ENCODE assay signal across 8 cellular contexts in genomic region chr19:6737284-6737872, GRCh38. TPM values are rescaled to one million over a fixed set of nuclear protein-coding genes. Genes with fewer than 3 reads are reported as not detected.
DNase-seq lines count a peak whose midpoint lies in the region; ATAC-seq and TF ChIP-seq lines count a peak whose summit lies in the region.

Gene GPR108 (minus strand): TSS chr19:6737580. CDS start chr19:6737576, 4 bp downstream.

- no TSS peak for BruUV-seq in IMR-90 (replicated peaks; lab: Mats Ljungman, UMichigan)
- BruUV-seq in Panc1 (replicated peaks; lab: Mats Ljungman, UMichigan): no TSS peak

- no peaks in the 10 kb centered on the region for H3K27me3 Mint-ChIP-seq in activated T-cell treated with anti-CD3 and anti-CD28 coated beads, Interleukin-2, amount 50 U/mL, for 4 hours (ENCODE audit: low read depth)

- dilution Hi-C loops in IMR-90 (cut with HindIII; ENCODE audit: low sequenced_read_pairs, unreplicated experiment): no loop called here

- H3K27ac ChIP-seq in IMR-90 (ENCODE audit: insufficient read depth, low read length) (peak within 1 kb of the TSS; percentile 89), Panc1 (ENCODE audit: low read length) (peak within 1 kb of the TSS; percentile 92)

- POLR2A ChIA-PET in IMR-90 (lab: Charles Lee; ENCODE audit: unreplicated experiment) (no interaction called here), Panc1 (lab: Charles Lee) (interaction anchor here (0.5 kb wide), 1 partner anchor 46 kb away, joined by 12 read pairs; no protein-coding TSS in a partner anchor)

- peak within 1 kb of the TSS; percentile 72 for H2AK5ac ChIP-seq in IMR-90 (ENCODE audit: low read depth, low read length)

- H4K5ac ChIP-seq in IMR-90 (ENCODE audit: low read depth, low read length): peak within 1 kb of the TSS; percentile 55

- H3K36me3 Mint-ChIP-seq in activated T-cell treated with anti-CD3 and anti-CD28 coated beads, Interleukin-2, amount 50 U/mL, for 4 hours (ENCODE audit: insufficient read depth): peaks cover 10% of the 10 kb centered on the region

- H3K18ac ChIP-seq in IMR-90 (ENCODE audit: low read depth, low read length): peak within 1 kb of the TSS; percentile 30; the same call in 1 of the 2 replicates

- H2AK9ac ChIP-seq in IMR-90 (replicated peaks; ENCODE audit: low read depth, low read length, poor library complexity): peak within 1 kb of the TSS; percentile 98

- in situ Hi-C loops in IMR-90 (cut with MboI; ENCODE audit: low sequenced_read_pairs): loop anchor here (10.0 kb wide), 2 partner anchors 127 to 223 kb away; no protein-coding TSS in a partner anchor
- in situ Hi-C loops in Panc1 (cut with HindIII; ENCODE audit: low pct_unique_long_range_greater_than_20kb, low sequenced_read_pairs): no loop called here

- no peaks in the 10 kb centered on the region for H3K27me3 ChIP-seq in IMR-90 (ENCODE audit: control insufficient read depth, insufficient read depth, low read length)
- H3K27me3 ChIP-seq in Panc1 (ENCODE audit: control insufficient read depth, insufficient read depth, low read length): no peaks in the 10 kb centered on the region
- H3K27me3 ChIP-seq in mucosa of stomach (ENCODE audit: control insufficient read depth, insufficient read depth, low read length): no peaks in the 10 kb centered on the region

- CTCF ChIA-PET in IMR-90 (lab: Yijun Ruan, JAX) (interaction anchor here (0.6 to 3.6 kb wide), 4 partner anchors 16 to 357 kb away, joined by 3 to 25 read pairs (median 4); no protein-coding TSS in a partner anchor), Panc1 (lab: Charles Lee) (interaction anchor here (0.5 to 1.6 kb wide), 3 partner anchors 16 to 332 kb away, joined by 3 to 11 read pairs (median 5); partner anchors contain the start of gene ZNF557)

- peak within 1 kb of the TSS; percentile 99 for H2AFZ ChIP-seq in IMR-90 (replicated peaks; ENCODE audit: low read length, poor library complexity)

- peak within 1 kb of the TSS; percentile 92 for H3K23ac ChIP-seq in IMR-90 (ENCODE audit: low read depth, low read length)

- peaks cover 0 to 53% of the 10 kb centered on the region in 2 experiments for H3K79me1 ChIP-seq in IMR-90 (ENCODE audit: low read depth in 1 of 2, low read length in 2 of 2)

- H3K56ac ChIP-seq in IMR-90 (ENCODE audit: extremely low read depth, insufficient read depth, low read length): peak within 1 kb of the TSS; percentile 76

- TF ChIP-seq CTCF in IMR-90 (conservative IDR thresholded peaks at IDR 0.05; ENCODE audit: low read depth, low read length): no peak
- TF ChIP-seq CTCF in Panc1 (IDR thresholded peaks at IDR 0.05): no peak

- peaks cover 7% of the 10 kb centered on the region; the same call in 1 of the 2 replicates for H3K9me1 ChIP-seq in IMR-90 (ENCODE audit: insufficient read depth, low read length)

- TF ChIP-seq RAD21 in IMR-90 (IDR thresholded peaks at IDR 0.05; ENCODE audit: low read length): no peak

- H3K9me3 Mint-ChIP-seq in activated T-cell treated with anti-CD3 and anti-CD28 coated beads, Interleukin-2, amount 50 U/mL, for 4 hours: no peaks in the 10 kb centered on the region

- 0% methylated on average over 29 of the region's 55 CpGs; no CpG with 5 or more reads in 1 of the 2 experiments for WGBS in IMR-90 (ENCODE audit: extremely low coverage in 2 of 2, insufficient read length in 1 of 2), 2 experiments

- H3K4ac ChIP-seq in IMR-90 (ENCODE audit: low read depth, low read length): peak within 1 kb of the TSS; percentile 88

- DNase-seq in DMS 273 treated with DMSO at 0.1 percent for 48 hours (lab: John Stamatoyannopoulos, UW) (peak; percentile 99), IMR-90 (peak; percentile 100), Panc1 (ENCODE audit: low read depth, low spot score) (peak; percentile 99), erythroblast (lab: John Stamatoyannopoulos, UW) (peak; percentile 99 to 100)
- DNase-seq in activated T-cell treated with anti-CD3 and anti-CD28 coated beads, Interleukin-2, amount 50 U/mL, for 4 hours: peak; percentile 98
- DNase-seq in stimulated activated CD8-positive, alpha-beta memory T cell treated with anti-CD3 and anti-CD28 coated beads, Interleukin-7, amount 100 ng/mL, for 1 hour (ENCODE audit: low read depth in 2 of 2): peak; percentile 98 to 99

- H3K4me2 ChIP-seq in IMR-90 (ENCODE audit: low read depth, low read length): peak within 1 kb of the TSS; percentile 85

- no peak for TF ChIP-seq POLR2A in IMR-90 (IDR thresholded peaks at IDR 0.05; ENCODE audit: low read depth, low read length)
- peak; percentile 27 for TF ChIP-seq POLR2A in erythroblast (IDR thresholded peaks at IDR 0.05; ENCODE audit: low read length)

- H2BK120ac ChIP-seq in IMR-90 (ENCODE audit: low read depth, low read length): peak within 1 kb of the TSS; percentile 80

- H4K8ac ChIP-seq in IMR-90 (ENCODE audit: low read depth in 2 of 2, low read length in 2 of 2): peak within 1 kb of the TSS; percentile 67 to 92

- peak within 1 kb of the TSS; percentile 56; the same call in 1 of the 2 replicates for H2BK20ac ChIP-seq in IMR-90 (ENCODE audit: low read depth, low read length)

- peak within 1 kb of the TSS; percentile 66 for H3K9ac ChIP-seq in IMR-90 (ENCODE audit: low read depth, low read length)
- peak within 1 kb of the TSS; percentile 73 for H3K9ac ChIP-seq in mucosa of stomach (ENCODE audit: low read length)

- intact Hi-C loops in IMR-90 (cut with micrococcal nuclease): loop anchor here (1.0 to 10.0 kb wide), 7 partner anchors 205 to 610 kb away; partner anchors contain the start of genes ALKBH7, KHSRP, TNFSF9 and ZNF557
- intact Hi-C loops in Panc1 (cut with micrococcal nuclease; ENCODE audit: unreplicated experiment): no loop called here

- H3K4me1 ChIP-seq in IMR-90 (ENCODE audit: control insufficient read depth, insufficient read depth, low read length) (peaks cover 13% of the 10 kb centered on the region), Panc1 (ENCODE audit: control insufficient read depth, insufficient read depth, low read length) (peaks cover 15% of the 10 kb centered on the region), mucosa of stomach (ENCODE audit: control insufficient read depth, insufficient read depth, low read length) (peaks cover 36% of the 10 kb centered on the region)

- peak within 1 kb of the TSS; percentile 97 for H3K4me3 Mint-ChIP-seq in activated T-cell treated with anti-CD3 and anti-CD28 coated beads, Interleukin-2, amount 50 U/mL, for 4 hours

- peak within 1 kb of the TSS; percentile 95 for H2BK5ac ChIP-seq in IMR-90 (ENCODE audit: low read depth, low read length, poor library complexity, severe bottlenecking)

- H2BK15ac ChIP-seq in IMR-90 (ENCODE audit: low read depth, low read length): peak within 1 kb of the TSS; percentile 3; the same call in 1 of the 3 replicates

- H4K20me1 ChIP-seq in IMR-90 (ENCODE audit: insufficient read depth, low read length): no peaks in the 10 kb centered on the region

- peak within 1 kb of the TSS; percentile 68 for H4K91ac ChIP-seq in IMR-90 (ENCODE audit: insufficient read depth, low read depth, low read length)

- H3K4me3 ChIP-seq in IMR-90 (ENCODE audit: insufficient read depth, low read depth, low read length) (peak within 1 kb of the TSS; percentile 58), Panc1 (ENCODE audit: low read depth in 2 of 2, low read length in 2 of 2) (peak within 1 kb of the TSS; percentile 88 to 92), mucosa of stomach (ENCODE audit: low read length) (peak within 1 kb of the TSS; percentile 29)

- ATAC-seq in GM21528 (IDR thresholded peaks at IDR 0.05; ENCODE audit: low FRiP score, unreplicated experiment) (peak; percentile 60), IMR-90 (ENCODE audit: low read depth) (peak; percentile 75), Panc1 (peak; percentile 81)
- peak; percentile 78 to 82 for ATAC-seq in activated T-cell treated with anti-CD3 and anti-CD28 coated beads, Interleukin-2, amount 50 U/mL, for 4 hours

- H3K9me3 ChIP-seq in IMR-90 (ENCODE audit: control insufficient read depth, insufficient read depth, low read length) (no peaks in the 10 kb centered on the region), Panc1 (ENCODE audit: control insufficient read depth, insufficient read depth, low read depth, low read length) (no peaks in the 10 kb centered on the region), mucosa of stomach (ENCODE audit: control insufficient read depth, low read length) (no peaks in the 10 kb centered on the region)

- H3K14ac ChIP-seq in IMR-90 (replicated peaks; ENCODE audit: low read depth, low read length): peak within 1 kb of the TSS; percentile 90

- H3K4me1 Mint-ChIP-seq in activated T-cell treated with anti-CD3 and anti-CD28 coated beads, Interleukin-2, amount 50 U/mL, for 4 hours (ENCODE audit: low read depth): peaks cover 35% of the 10 kb centered on the region

- peaks cover 5% of the 10 kb centered on the region; the same call in 1 of the 2 replicates for H3K36me3 ChIP-seq in IMR-90 (ENCODE audit: control insufficient read depth, insufficient read depth, low read length)
- H3K36me3 ChIP-seq in Panc1 (ENCODE audit: control insufficient read depth, insufficient read depth, low read length): no peaks in the 10 kb centered on the region; the same call in 1 of the 2 replicates
- peaks cover 7% of the 10 kb centered on the region for H3K36me3 ChIP-seq in mucosa of stomach (ENCODE audit: control insufficient read depth, insufficient read depth, low read length)

TF ChIP-seq in IMR-90, 13 proteins besides CTCF, POLR2A, EP300 and RAD21 (continues in another document):
- TF ChIP-seq CHD1 (IDR thresholded peaks at IDR 0.05; ENCODE audit: low read depth, low read length) (peak; percentile 100; the same call in 1 of the 2 replicates), RCOR1 (IDR thresholded peaks at IDR 0.05; ENCODE audit: insufficient replicate concordance, low read length) (no peak), CEBPB (IDR thresholded peaks at IDR 0.05; ENCODE audit: low read depth, low read length) (peak; percentile 88), MAZ (IDR thresholded peaks at IDR 0.05; ENCODE audit: borderline replicate concordance, low read depth, low read length) (peak; percentile 98), FOS (IDR thresholded peaks at IDR 0.05; ENCODE audit: low read depth, low read length) (peak; percentile 88; the same call in 1 of the 2 replicates), MAFK (IDR thresholded peaks at IDR 0.05; ENCODE audit: low read depth, low read length) (no peak)
- TF ChIP-seq, protein P1, sequence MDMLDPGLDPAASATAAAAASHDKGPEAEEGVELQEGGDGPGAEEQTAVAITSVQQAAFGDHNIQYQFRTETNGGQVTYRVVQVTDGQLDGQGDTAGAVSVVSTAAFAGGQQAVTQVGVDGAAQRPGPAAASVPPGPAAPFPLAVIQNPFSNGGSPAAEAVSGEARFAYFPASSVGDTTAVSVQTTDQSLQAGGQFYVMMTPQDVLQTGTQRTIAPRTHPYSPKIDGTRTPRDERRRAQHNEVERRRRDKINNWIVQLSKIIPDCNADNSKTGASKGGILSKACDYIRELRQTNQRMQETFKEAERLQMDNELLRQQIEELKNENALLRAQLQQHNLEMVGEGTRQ (IDR thresholded peaks at IDR 0.05; ENCODE audit: low read depth, low read length): no peak

RNA-seq across cellular contexts. Expression of gene GPR108, which starts in this region (rescaled TPM):
- 17.5 and 28.0 TPM in 2 replicates for total RNA-seq in IMR-90 (2012; rRNA removed)
- 38.9 and 44.2 TPM in 2 replicates for polyA plus RNA-seq in IMR-90 (2012; rRNA removed)
- polyA plus RNA-seq in IMR-90 (2012; cell fraction: cytosol; rRNA removed): 31.9 and 52.0 TPM in 2 replicates
- polyA plus RNA-seq in IMR-90 (2012; cell fraction: nucleus; rRNA removed; ENCODE audit: low replicate concordance): 107 and 192 TPM in 2 replicates
- total RNA-seq in Panc1 (2021; ENCODE audit: unreplicated experiment): 43.0 TPM
- 63.5 TPM for polyA plus RNA-seq in Panc1 (2012; ENCODE audit: insufficient read length)
- total RNA-seq in activated T-cell treated with anti-CD3 and anti-CD28 coated beads, Interleukin-2, amount 50 U/mL, for 4 hours: 10 to 100 TPM; 60.4 to 86.3 (median 78.6) TPM

Comparison
In these comparisons a context has a peak if more than half of its experiments do, and no peak if none do; other contexts are left out.
1. Peak in every context shown above with its lines: DNase-seq, ATAC-seq, H3K4me3 ChIP-seq and H3K27ac ChIP-seq.
2. H3K4me3 ChIP-seq: peak in every context shown above with its lines; median percentile 90 in Panc1; 58 in IMR-90; 29 in mucosa of stomach.